1 cellular context compared by ENCODE assay signal in genomic region chr1:21659099-21659923, GRCh38.
TF ChIP-seq lines count a peak whose summit lies in the region.

No MANE protein-coding gene starts in this region.

TF ChIP-seq in HepG2, 621 proteins besides CTCF, POLR2A, EP300 and RAD21 (continued from another document and continues in another):
- TF ChIP-seq DNMT1 (CRISPR knock-in tag; IDR thresholded peaks at IDR 0.05): 0 out of 2 replicates have a peak, but pooled peaks have one; percentile 81
- no peak for TF ChIP-seq FOXA1 (IDR thresholded peaks at IDR 0.05)
- TF ChIP-seq FOXA1 (CRISPR knock-in tag; IDR thresholded peaks at IDR 0.05): no peak
- peak; percentile 42; the same call in 1 of the 2 replicates for TF ChIP-seq PAXIP1 (CRISPR knock-in tag; conservative IDR thresholded peaks at IDR 0.05)
- peak; percentile 96 for TF ChIP-seq ZNF331 (CRISPR knock-in tag; IDR thresholded peaks at IDR 0.05)
- TF ChIP-seq ZNF83 (CRISPR knock-in tag; IDR thresholded peaks at IDR 0.05; ENCODE audit: borderline replicate concordance): peak; percentile 94
- no peak for TF ChIP-seq ZNF496 (CRISPR knock-in tag; IDR thresholded peaks at IDR 0.05; ENCODE audit: insufficient replicate concordance)
- TF ChIP-seq YY1 (IDR thresholded peaks at IDR 0.05; ENCODE audit: insufficient read depth, insufficient replicate concordance, low read depth, low read length): peak; percentile 68
- TF ChIP-seq ZGPAT (CRISPR knock-in tag; IDR thresholded peaks at IDR 0.05): peak; percentile 97
- peak; percentile 96 for TF ChIP-seq AGO2 (optimal IDR thresholded peaks at IDR 0.05; ENCODE audit: low read depth, low read length)
- peak; percentile 37 for TF ChIP-seq MAX (IDR thresholded peaks at IDR 0.05)
- peak; percentile 93 for TF ChIP-seq TBX2 (CRISPR knock-in tag; IDR thresholded peaks at IDR 0.05; ENCODE audit: borderline replicate concordance)
- TF ChIP-seq KLF15 (CRISPR knock-in tag; IDR thresholded peaks at IDR 0.05; ENCODE audit: borderline replicate concordance): peak; percentile 96
- TF ChIP-seq GABPA (IDR thresholded peaks at IDR 0.05; ENCODE audit: low read depth, low read length): no peak
- no peak; the same call in 1 of the 2 replicates for TF ChIP-seq GABPA (CRISPR knock-in tag; IDR thresholded peaks at IDR 0.05; ENCODE audit: low read depth)
- TF ChIP-seq GLMP (CRISPR knock-in tag; IDR thresholded peaks at IDR 0.05; ENCODE audit: borderline replicate concordance): no peak
- peak; percentile 75; the same call in 1 of the 2 replicates for TF ChIP-seq ZNF343 (CRISPR knock-in tag; IDR thresholded peaks at IDR 0.05)
- peak; percentile 95 for TF ChIP-seq ZNF296 (CRISPR knock-in tag; conservative IDR thresholded peaks at IDR 0.05)
- peak; percentile 97 for TF ChIP-seq ZBED4 (CRISPR knock-in tag; IDR thresholded peaks at IDR 0.05; ENCODE audit: borderline replicate concordance)
- peak; percentile 91 for TF ChIP-seq ZNF547 (CRISPR knock-in tag; IDR thresholded peaks at IDR 0.05)
- 0 out of 2 replicates have a peak, but pooled peaks have one; percentile 35 for TF ChIP-seq ZNF136 (CRISPR knock-in tag; IDR thresholded peaks at IDR 0.05; ENCODE audit: low read depth)
- no peak for TF ChIP-seq SETDB1 (CRISPR knock-in tag; IDR thresholded peaks at IDR 0.05; ENCODE audit: borderline replicate concordance)
- TF ChIP-seq ZNF678 (CRISPR knock-in tag; IDR thresholded peaks at IDR 0.05): peak; percentile 95
- peak; percentile 73; the same call in 1 of the 2 replicates for TF ChIP-seq ZSCAN29 (CRISPR knock-in tag; conservative IDR thresholded peaks at IDR 0.05)
- TF ChIP-seq ZSCAN20 (CRISPR knock-in tag; IDR thresholded peaks at IDR 0.05; ENCODE audit: borderline replicate concordance): peak; percentile 94
- 0 out of 2 replicates have a peak, but pooled peaks have one; percentile 61 for TF ChIP-seq PITX1 (CRISPR knock-in tag; IDR thresholded peaks at IDR 0.05)
- no peak for TF ChIP-seq MBNL3 (CRISPR knock-in tag; conservative IDR thresholded peaks at IDR 0.05)
- TF ChIP-seq ZNF564 (CRISPR knock-in tag; IDR thresholded peaks at IDR 0.05): peak; percentile 85; the same call in 1 of the 2 replicates
- peak; percentile 98 for TF ChIP-seq MXD1 (CRISPR knock-in tag; IDR thresholded peaks at IDR 0.05)
- peak; percentile 40; the same call in 1 of the 2 replicates for TF ChIP-seq ZNF121 (CRISPR knock-in tag; IDR thresholded peaks at IDR 0.05)
- TF ChIP-seq NFAT5 (CRISPR knock-in tag; IDR thresholded peaks at IDR 0.05): peak; percentile 96
- no peak for TF ChIP-seq HNF4A (CRISPR knock-in tag; IDR thresholded peaks at IDR 0.05)
- peak; percentile 92 to 99 for TF ChIP-seq REST (IDR thresholded peaks at IDR 0.05; ENCODE audit: borderline replicate concordance in 1 of 2, low read depth in 1 of 2, low read length in 2 of 2)
- peak; percentile 98 for TF ChIP-seq ISX (CRISPR knock-in tag; conservative IDR thresholded peaks at IDR 0.05)
- peak; percentile 94 for TF ChIP-seq TMF1 (CRISPR knock-in tag; IDR thresholded peaks at IDR 0.05; ENCODE audit: low read depth)
- no peak for TF ChIP-seq ATAD3A (CRISPR knock-in tag; IDR thresholded peaks at IDR 0.05)
- peak; percentile 93 for TF ChIP-seq ZBTB38 (CRISPR knock-in tag; IDR thresholded peaks at IDR 0.05)
